ENCODE assay signal across 8 cellular contexts in genomic region chr4:60201052-60201673, GRCh38.
DNase-seq lines count a peak whose midpoint lies in the region; ATAC-seq and TF ChIP-seq lines count a peak whose summit lies in the region.

No MANE protein-coding gene starts in this region.

- DNase-seq in ACHN (peak; percentile 47), GM12865 (ENCODE audit: low read depth) (peak; percentile 62), NCI-H1105 (lab: John Stamatoyannopoulos, UW) (peak; percentile 9), UCSD-AML1 (lab: John Stamatoyannopoulos, UW; ENCODE audit: unreplicated experiment) (peak; percentile 28), foreskin fibroblast (peak in 1 of 2 donors; percentile 57), pons (ENCODE audit: low spot score) (peak; percentile 70), NCI-H2227 (lab: John Stamatoyannopoulos, UW; ENCODE audit: unreplicated experiment) (no peak)

- no peak overlapping the region for H3K4me3 ChIP-seq in GM12865 (ENCODE audit: low read depth, low read length)
- H3K4me3 ChIP-seq in foreskin fibroblast (ENCODE audit: low read depth in 1 of 2, low read length in 2 of 2): no peak overlapping the region

- in situ Hi-C loops in ACHN (cut with HindIII; ENCODE audit: low pct_ligation_motif_present, low pct_unique_long_range_greater_than_20kb, low sequenced_read_pairs): no loop called here

- ATAC-seq in HG02610 (IDR thresholded peaks at IDR 0.05; ENCODE audit: unreplicated experiment): peak; percentile 91

- TF ChIP-seq CTCF in GM12865 (IDR thresholded peaks at IDR 0.05; ENCODE audit: insufficient read depth, low read depth, low read length, missing control alignments): peak; percentile 82
- peak; percentile 88 for TF ChIP-seq CTCF in foreskin fibroblast (IDR thresholded peaks at IDR 0.05; ENCODE audit: low read depth, low read length)
